Comparison of ENCODE assay signal across 9 cellular contexts in genomic region chr4:138630666-138631065, GRCh38.
"Had no signal": no experiment of that assay in that cellular context is flagged by ENCODE, and none has a peak within 500 bp of the region (broad histone marks: within the 10 kb centered on the region; RNA-seq: fewer than 3 reads in every experiment).

No MANE protein-coding gene starts in this region.

- H3K4me3 ChIP-seq: HAP-1, K562 had no signal

- H3K36me3 ChIP-seq: HAP-1 had no signal

- H3K4me3 Mint-ChIP-seq: HFFc6 had no signal

- ATAC-seq: HCT116, K562 had no signal

- H3K27ac Mint-ChIP-seq: HFFc6 had no signal

- H3K9me3 ChIP-seq: HAP-1 had no signal

- H3K4me1 ChIP-seq: HAP-1 had no signal

- H3K9me3 Mint-ChIP-seq: HFFc6 had no signal

- FAIRE-seq: H54, HTR-8/SVneo, K562 had no signal

- DNase-seq: GOT3, HFFc6, IMR-90, KG1 had no signal
